1 cellular context compared by ENCODE assay signal in genomic region chr10:70458329-70459060, GRCh38.
TF ChIP-seq lines count a peak whose summit lies in the region.

No MANE protein-coding gene starts in this region.

TF ChIP-seq in HCT116, 20 proteins besides CTCF, POLR2A, EP300 and RAD21 (continued from another document):
- TF ChIP-seq MAX (IDR thresholded peaks at IDR 0.05) (peak; percentile 88), SIN3A (IDR thresholded peaks at IDR 0.05; ENCODE audit: low read depth) (no peak), SP1 (IDR thresholded peaks at IDR 0.05; ENCODE audit: low read depth) (no peak), EZH2 (IDR thresholded peaks at IDR 0.05) (no peak), EGR1 (IDR thresholded peaks at IDR 0.05; ENCODE audit: low read depth) (no peak), FOSL1 (IDR thresholded peaks at IDR 0.05; ENCODE audit: low read depth) (no peak), ZNF274 (IDR thresholded peaks at IDR 0.05; ENCODE audit: low read depth, low read length) (no peak), JUND (IDR thresholded peaks at IDR 0.05) (no peak), TCF7L2 (IDR thresholded peaks at IDR 0.05; ENCODE audit: borderline replicate concordance, extremely low read depth, insufficient read depth, insufficient read length) (no peak), CBX3 (IDR thresholded peaks at IDR 0.05; ENCODE audit: low read depth) (no peak; the same call in 1 of the 2 replicates), YY1 (IDR thresholded peaks at IDR 0.05; ENCODE audit: extremely low read depth, insufficient replicate concordance, low read depth, low read length) (no peak), ZFX (IDR thresholded peaks at IDR 0.05) (peak; percentile 48; the same call in 1 of the 2 replicates), ZBTB33 (IDR thresholded peaks at IDR 0.05; ENCODE audit: extremely low read depth, insufficient replicate concordance, low read length) (no peak), ATF3 (IDR thresholded peaks at IDR 0.05) (no peak), SRF (IDR thresholded peaks at IDR 0.05; ENCODE audit: low read depth) (no peak)
